In the genomic region with DNA sequence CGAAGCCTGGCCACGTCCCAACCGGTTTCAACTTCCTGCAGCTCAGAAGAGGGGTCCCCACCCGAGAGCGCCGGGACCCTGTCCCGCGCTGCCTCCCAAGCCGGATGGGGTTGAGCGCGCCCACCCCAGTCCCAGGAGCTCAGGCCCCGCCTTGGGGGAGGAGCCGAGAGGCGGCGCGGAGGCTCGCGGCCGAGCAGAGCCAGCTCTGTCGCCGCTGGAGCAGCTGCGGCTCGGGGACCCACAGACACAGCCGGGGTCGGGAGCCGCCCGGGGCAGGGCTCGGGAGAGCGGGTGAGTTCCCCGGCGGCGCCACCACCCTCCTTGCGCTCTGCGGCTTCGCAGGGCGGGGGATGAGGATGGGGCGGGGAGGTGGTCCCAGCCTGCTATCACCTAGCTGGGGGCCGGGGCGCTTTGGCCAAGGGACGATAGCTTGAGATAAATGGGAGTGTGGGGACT, we compare ENCODE assay signal across 9 cellular contexts. TPM values are rescaled to one million over a fixed set of nuclear protein-coding genes. Genes with fewer than 3 reads are reported as not detected.
DNase-seq lines count a peak whose midpoint lies in the region; ATAC-seq and TF ChIP-seq lines count a peak whose summit lies in the region.
"Had no signal": no experiment of that assay in that cellular context is flagged by ENCODE, and none has a peak within 500 bp of the region (broad histone marks: within the 10 kb centered on the region; RNA-seq: fewer than 3 reads in every experiment).

A gene (plus strand): TSS at position 196 of the 456 bp plus-strand sequence. CDS start 30,229 bp downstream, outside the sequence.

- peaks cover 4% of the 10 kb centered on the region for H3K4me1 ChIP-seq in ovary (ENCODE audit: insufficient read depth)
- peaks cover 15% of the 10 kb centered on the region for H3K4me1 ChIP-seq in testis

- TF ChIP-seq CTCF in ovary (IDR thresholded peaks at IDR 0.05): no peak
- no peak for TF ChIP-seq CTCF in testis (IDR thresholded peaks at IDR 0.05)

- TF ChIP-seq EP300 in ovary (IDR thresholded peaks at IDR 0.05): no peak

- no peaks in the 10 kb centered on the region for H3K9me3 Mint-ChIP-seq in activated T-helper 2 cell treated with anti-CD3 and anti-CD28 coated beads, Interferon-gamma antibody, Interleukin-2, Interleukin-4, amounts not matched to agents 10 μg/mL and 5 μg/mL and 100 μg/mL, durations not matched to agents 14 hours and 24 hours and 36 hours

- intact Hi-C loops in activated T-helper 2 cell treated with anti-CD3 and anti-CD28 coated beads, Interferon-gamma antibody, Interleukin-2, Interleukin-4, amounts not matched to agents 10 μg/mL and 5 μg/mL and 100 μg/mL, durations not matched to agents 14 hours and 24 hours and 36 hours (cut with micrococcal nuclease): loop anchor here (1.0 to 2.0 kb wide), 6 partner anchors 27 to 214 kb away; a partner anchor contains a TSS
- intact Hi-C loops in ovary (cut with DNase I) (loop anchor here in 1 of 4 donors (1.0 kb wide), 1 partner anchor 32 kb away; no protein-coding TSS in a partner anchor), testis (cut with DNase I; ENCODE audit: low total_unique reads) (no loop called here)

- H3K4me3 ChIP-seq in ovary: peak within 1 kb of the TSS; percentile 43
- peak within 1 kb of the TSS; percentile 42 to 57 for H3K4me3 ChIP-seq in testis

- ATAC-seq in GM18519 (IDR thresholded peaks at IDR 0.05; ENCODE audit: low FRiP score, unreplicated experiment): peak; percentile 39
- ATAC-seq in HG02938 (IDR thresholded peaks at IDR 0.05; ENCODE audit: unreplicated experiment): peak; percentile 45

- no peaks in the 10 kb centered on the region for H3K27me3 Mint-ChIP-seq in activated T-helper 2 cell treated with anti-CD3 and anti-CD28 coated beads, Interferon-gamma antibody, Interleukin-2, Interleukin-4, amounts not matched to agents 10 μg/mL and 5 μg/mL and 100 μg/mL, durations not matched to agents 14 hours and 24 hours and 36 hours (ENCODE audit: low read depth)

- TF ChIP-seq POLR2A in ovary (IDR thresholded peaks at IDR 0.05) (no peak), testis (IDR thresholded peaks at IDR 0.05) (no peak)

- 0% methylated on average over 30 to 40 of the region's 40 CpGs for WGBS in ovary, 3 donors
- 2 to 6% methylated on average over 17 to 40 of the region's 40 CpGs for WGBS in testis, 2 donors

- peak within 1 kb of the TSS; percentile 91 for H3K4me3 Mint-ChIP-seq in activated T-helper 2 cell treated with anti-CD3 and anti-CD28 coated beads, Interferon-gamma antibody, Interleukin-2, Interleukin-4, amounts not matched to agents 10 μg/mL and 5 μg/mL and 100 μg/mL, durations not matched to agents 14 hours and 24 hours and 36 hours (ENCODE audit: low read depth)

- H3K4me1 Mint-ChIP-seq in activated T-helper 2 cell treated with anti-CD3 and anti-CD28 coated beads, Interferon-gamma antibody, Interleukin-2, Interleukin-4, amounts not matched to agents 10 μg/mL and 5 μg/mL and 100 μg/mL, durations not matched to agents 14 hours and 24 hours and 36 hours (ENCODE audit: low read depth): peaks cover 48% of the 10 kb centered on the region

- no peaks in the 10 kb centered on the region for H3K27me3 ChIP-seq in ovary
- no peaks in the 10 kb centered on the region for H3K27me3 ChIP-seq in testis

- peaks cover 49% of the 10 kb centered on the region for H3K36me3 Mint-ChIP-seq in activated T-helper 2 cell treated with anti-CD3 and anti-CD28 coated beads, Interferon-gamma antibody, Interleukin-2, Interleukin-4, amounts not matched to agents 10 μg/mL and 5 μg/mL and 100 μg/mL, durations not matched to agents 14 hours and 24 hours and 36 hours (ENCODE audit: low read depth)

- H3K9me3 ChIP-seq in ovary: no peaks in the 10 kb centered on the region
- H3K9me3 ChIP-seq in testis: no peaks in the 10 kb centered on the region

- peak within 1 kb of the TSS; percentile 98 for H3K27ac Mint-ChIP-seq in activated T-helper 2 cell treated with anti-CD3 and anti-CD28 coated beads, Interferon-gamma antibody, Interleukin-2, Interleukin-4, amounts not matched to agents 10 μg/mL and 5 μg/mL and 100 μg/mL, durations not matched to agents 14 hours and 24 hours and 36 hours

- H3K36me3 ChIP-seq in ovary (no peaks in the 10 kb centered on the region), testis (ENCODE audit: low read depth, missing control alignments) (no peaks in the 10 kb centered on the region)

- H3K27ac ChIP-seq in ovary: no peak within 1 kb of the TSS
- no peak within 1 kb of the TSS for H3K27ac ChIP-seq in testis

- DNase-seq in OCI-M1 (lab: John Stamatoyannopoulos, UW) (peak; percentile 74), glomerular endothelial cell (ENCODE audit: extremely low read depth, low read depth, low spot score) (no peak), ovary (no peak), testis (peak; percentile 32), NCI-H774 (lab: John Stamatoyannopoulos, UW) (no peak)
- DNase-seq in activated T-helper 2 cell treated with anti-CD3 and anti-CD28 coated beads, Interferon-gamma antibody, Interleukin-2, Interleukin-4, amounts not matched to agents 10 μg/mL and 5 μg/mL and 100 μg/mL, durations not matched to agents 14 hours and 24 hours and 36 hours (ENCODE audit: low spot score): peak; percentile 78

RNA-seq across cellular contexts. Expression of the gene that starts here (rescaled TPM):
- 109 and 111 TPM in 2 replicates for total RNA-seq in activated T-helper 2 cell treated with anti-CD3 and anti-CD28 coated beads, Interferon-gamma antibody, Interleukin-2, Interleukin-4, amounts not matched to agents 10 μg/mL and 5 μg/mL and 100 μg/mL, durations not matched to agents 14 hours and 24 hours and 36 hours
- total RNA-seq in glomerular endothelial cell: 56.4 and 132 TPM in 2 replicates
- total RNA-seq in ovary: 10 to 100 TPM in 1 of 7 donors, 1 to 10 TPM in 4, under 1 TPM in 2; 0.92 to 56.4 (median 2.9) TPM
- 10 to 100 TPM in 1 of 2 donors, 1 to 10 TPM in 1; 2.5 to 11.2 TPM for polyA plus RNA-seq in ovary
- total RNA-seq in testis: 1 to 10 TPM; 1.2 to 1.3 TPM
- 3.7 TPM for polyA plus RNA-seq in testis (ENCODE audit: insufficient read depth, low read depth, low replicate concordance)
- polyA plus RNA-seq: keratinocyte had no signal

Comparison
In these comparisons a context has a peak if more than half of its experiments do, and no peak if none do; other contexts are left out.
1. DNase-seq: peak in OCI-M1 (single experiment), activated T-helper 2 cell treated with anti-CD3 and anti-CD28 coated beads, Interferon-gamma antibody, Interleukin-2, Interleukin-4, amounts not matched to agents 10 μg/mL and 5 μg/mL and 100 μg/mL, durations not matched to agents 14 hours and 24 hours and 36 hours (single experiment) and testis (single experiment); none in glomerular endothelial cell (single experiment), ovary (0 of 5) and NCI-H774 (single experiment).